ENCODE assay signal across 1 cellular context in the genomic region with DNA sequence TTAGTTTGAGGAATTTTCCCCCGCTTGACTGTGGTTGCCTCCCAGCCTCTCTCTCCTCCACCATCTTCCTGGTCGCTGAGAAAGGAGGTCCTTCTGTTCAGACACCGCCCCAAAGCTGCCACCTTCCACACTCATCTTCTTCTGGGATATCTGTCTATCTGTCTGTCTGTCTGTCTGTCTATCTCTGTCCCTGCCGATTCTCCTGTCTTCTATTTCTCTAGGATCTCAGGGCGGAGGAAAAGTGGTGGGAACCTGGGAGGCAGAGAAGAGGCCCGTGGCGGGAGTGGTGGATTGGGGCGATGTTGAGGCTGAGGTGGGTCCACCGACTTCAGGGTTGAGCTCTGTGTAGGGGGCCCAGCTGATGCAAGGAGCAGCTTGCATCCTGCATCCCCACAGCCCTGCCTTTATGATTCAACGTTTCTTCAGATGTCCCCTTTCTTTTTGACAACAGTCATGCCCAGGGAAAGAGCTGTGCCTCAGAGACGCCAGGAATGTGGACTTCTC.
TF ChIP-seq lines count a peak whose summit lies in the region.

No MANE protein-coding gene starts in this region.

TF ChIP-seq in H1, 55 proteins besides CTCF, POLR2A, EP300 and RAD21:
- TF ChIP-seq JUN (IDR thresholded peaks at IDR 0.05; ENCODE audit: low read depth, low read length), result no peak
- peak in 1 of 2 experiments; percentile 19; a peak in 1 of 4 replicates for TF ChIP-seq SIN3A (conservative IDR thresholded peaks at IDR 0.05 in 1 of 2, IDR thresholded peaks at IDR 0.05 in 1 of 2; ENCODE audit: low read depth in 1 of 2, low read length in 2 of 2)
- no peak for TF ChIP-seq BCL11A (IDR thresholded peaks at IDR 0.05; ENCODE audit: low read depth in 2 of 2, low read length in 2 of 2)
- TF ChIP-seq CHD2 (IDR thresholded peaks at IDR 0.05; ENCODE audit: low read length), result no peak
- no peak for TF ChIP-seq CBX8 (IDR thresholded peaks at IDR 0.05; ENCODE audit: borderline replicate concordance, low read depth, low read length)
- no peak for TF ChIP-seq SP4 (IDR thresholded peaks at IDR 0.05; ENCODE audit: low read length)
- no peak for TF ChIP-seq NRF1 (IDR thresholded peaks at IDR 0.05; ENCODE audit: low read depth, low read length)
- TF ChIP-seq KDM4A (IDR thresholded peaks at IDR 0.05; ENCODE audit: low read depth, low read length, severe bottlenecking), result peak; percentile 67
- TF ChIP-seq SIRT6 (IDR thresholded peaks at IDR 0.05; ENCODE audit: low read length), result no peak
- TF ChIP-seq POLR2AphosphoS5 (IDR thresholded peaks at IDR 0.05; ENCODE audit: low read depth, low read length), result no peak
- TF ChIP-seq CBX5 (IDR thresholded peaks at IDR 0.05; ENCODE audit: low read depth, low read length), result no peak
- TF ChIP-seq JUND (IDR thresholded peaks at IDR 0.05; ENCODE audit: low read length), result no peak
- TF ChIP-seq, protein P1, sequence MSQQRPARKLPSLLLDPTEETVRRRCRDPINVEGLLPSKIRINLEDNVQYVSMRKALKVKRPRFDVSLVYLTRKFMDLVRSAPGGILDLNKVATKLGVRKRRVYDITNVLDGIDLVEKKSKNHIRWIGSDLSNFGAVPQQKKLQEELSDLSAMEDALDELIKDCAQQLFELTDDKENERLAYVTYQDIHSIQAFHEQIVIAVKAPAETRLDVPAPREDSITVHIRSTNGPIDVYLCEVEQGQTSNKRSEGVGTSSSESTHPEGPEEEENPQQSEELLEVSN (IDR thresholded peaks at IDR 0.05), result 0 out of 2 replicates have a peak, but pooled peaks have one; percentile 26
TF ChIP-seq in H1: peak in this region for 3.
